In genomic region chr18:2642771-2643170, GRCh38 we compare ENCODE assay signal across 21 cellular contexts. TPM values are rescaled to one million over a fixed set of nuclear protein-coding genes. Genes with fewer than 3 reads are reported as not detected.
A peak's percentile ranks its signal among the peaks of the same experiment; 100 is the strongest.
DNase-seq lines count a peak whose midpoint lies in the region; ATAC-seq and TF ChIP-seq lines count a peak whose summit lies in the region.
"Had no signal": no experiment of that assay in that cellular context is flagged by ENCODE, and none has a peak within 500 bp of the region (broad histone marks: within the 10 kb centered on the region; RNA-seq: fewer than 3 reads in every experiment).

No MANE protein-coding gene starts in this region.

- CTCF ChIA-PET in activated CD4-positive, alpha-beta memory T cell treated with anti-CD3 and anti-CD28 coated beads for 36 hours (lab: Charles Lee), result interaction anchor here (0.7 to 1.6 kb wide), 2 partner anchors 13 to 51 kb away, joined by 5 read pairs; partner anchors contain the start of gene SMCHD1
- CTCF ChIA-PET in activated CD4-positive, alpha-beta memory T cell treated with anti-CD3 and anti-CD28 coated beads, Interleukin-2, amount 10 ng/mL, durations not matched to agents 7 days and 5 days (lab: Charles Lee), result interaction anchor here (0.7 to 1.2 kb wide), 3 partner anchors 11 to 53 kb away, joined by 3 to 4 read pairs (median 3); no protein-coding TSS in a partner anchor

- no peaks in the 10 kb centered on the region for H4K20me1 ChIP-seq in KMS-11 (ENCODE audit: insufficient read depth)

- no peak for DNase-seq in activated CD4-positive, alpha-beta memory T cell treated with anti-CD3 and anti-CD28 coated beads for 36 hours
- DNase-seq in activated CD4-positive, alpha-beta memory T cell treated with anti-CD3 and anti-CD28 coated beads, Interleukin-2, amount 10 ng/mL, durations not matched to agents 7 days and 5 days, result no peak
- DNase-seq in astrocyte of the spinal cord (ENCODE audit: low read depth, low spot score) (peak; percentile 39), glutamatergic neuron (no peak)
- no peak for DNase-seq in stimulated activated naive CD8-positive, alpha-beta T cell treated with anti-CD3 and anti-CD28 coated beads, Interleukin-15, amount 100 ng/mL, for 72 hours
- DNase-seq: activated T-cell treated with anti-CD3 and anti-CD28 coated beads, Interleukin-2, amount 50 U/mL, for 72 hours; body of pancreas; EL; head of caudate nucleus; NCI-H1105; NCI-H1930; NCI-H345; PC-3; psoas muscle; substantia nigra; upper lobe of left lung had no signal

- H3K36me3 ChIP-seq in KMS-11 (ENCODE audit: insufficient read depth), result no peaks in the 10 kb centered on the region
- H3K36me3 ChIP-seq: upper lobe of left lung had no signal

- peaks cover 3% of the 10 kb centered on the region for H3K9me3 Mint-ChIP-seq in activated CD4-positive, alpha-beta memory T cell treated with anti-CD3 and anti-CD28 coated beads for 36 hours
- H3K9me3 Mint-ChIP-seq in activated CD4-positive, alpha-beta memory T cell treated with anti-CD3 and anti-CD28 coated beads, Interleukin-2, amount 10 ng/mL, durations not matched to agents 7 days and 5 days, result peaks cover 5% of the 10 kb centered on the region
- H3K9me3 Mint-ChIP-seq in stimulated activated naive CD8-positive, alpha-beta T cell treated with anti-CD3 and anti-CD28 coated beads, Interleukin-15, amount 100 ng/mL, for 72 hours, result no peaks in the 10 kb centered on the region
- no peaks in the 10 kb centered on the region for H3K9me3 Mint-ChIP-seq in glutamatergic neuron (ENCODE audit: unreplicated experiment)
- H3K9me3 Mint-ChIP-seq: activated naive CD4-positive, alpha-beta T cell treated with anti-CD3 and anti-CD28 coated beads, Interleukin-2, amount 50 U/mL, for 24 hours had no signal

- no peaks in the 10 kb centered on the region for H3K79me2 ChIP-seq in KMS-11 (ENCODE audit: insufficient read depth, low read depth)

- peak overlapping the region; percentile 50 for H3K27ac Mint-ChIP-seq in activated CD4-positive, alpha-beta memory T cell treated with anti-CD3 and anti-CD28 coated beads for 36 hours
- H3K27ac Mint-ChIP-seq in activated CD4-positive, alpha-beta memory T cell treated with anti-CD3 and anti-CD28 coated beads, Interleukin-2, amount 10 ng/mL, durations not matched to agents 7 days and 5 days, result no peak overlapping the region
- H3K27ac Mint-ChIP-seq in stimulated activated naive CD8-positive, alpha-beta T cell treated with anti-CD3 and anti-CD28 coated beads, Interleukin-15, amount 100 ng/mL, for 72 hours, result no peak overlapping the region
- H3K27ac Mint-ChIP-seq in glutamatergic neuron (ENCODE audit: unreplicated experiment), result no peak overlapping the region

- no peak overlapping the region for H3K9ac ChIP-seq in KMS-11

- intact Hi-C loops in activated CD4-positive, alpha-beta memory T cell treated with anti-CD3 and anti-CD28 coated beads for 36 hours (cut with micrococcal nuclease), result loop anchor here (5.0 kb wide), 3 partner anchors 55 to 605 kb away; partner anchors contain the start of gene MYL12A

- in situ Hi-C loops in astrocyte of the spinal cord (cut with HindIII; ENCODE audit: low sequenced_read_pairs), result no loop called here

- H3K4me1 ChIP-seq in KMS-11 (ENCODE audit: low read depth, poor library complexity, severe bottlenecking), result peaks cover 79% of the 10 kb centered on the region
- H3K4me1 ChIP-seq: A549, body of pancreas, psoas muscle had no signal

- H3K36me3 Mint-ChIP-seq in activated CD4-positive, alpha-beta memory T cell treated with anti-CD3 and anti-CD28 coated beads for 36 hours, result peaks cover under 1% of the 10 kb centered on the region
- peaks cover 12% of the 10 kb centered on the region for H3K36me3 Mint-ChIP-seq in activated CD4-positive, alpha-beta memory T cell treated with anti-CD3 and anti-CD28 coated beads, Interleukin-2, amount 10 ng/mL, durations not matched to agents 7 days and 5 days (ENCODE audit: low read depth)
- no peaks in the 10 kb centered on the region for H3K36me3 Mint-ChIP-seq in glutamatergic neuron (ENCODE audit: unreplicated experiment)
- H3K36me3 Mint-ChIP-seq: activated naive CD4-positive, alpha-beta T cell treated with anti-CD3 and anti-CD28 coated beads, Interleukin-2, amount 50 U/mL, for 24 hours had no signal

- peaks cover 40% of the 10 kb centered on the region for H3K4me1 Mint-ChIP-seq in activated CD4-positive, alpha-beta memory T cell treated with anti-CD3 and anti-CD28 coated beads for 36 hours (ENCODE audit: low read depth)
- H3K4me1 Mint-ChIP-seq in activated CD4-positive, alpha-beta memory T cell treated with anti-CD3 and anti-CD28 coated beads, Interleukin-2, amount 10 ng/mL, durations not matched to agents 7 days and 5 days, result peaks cover 46% of the 10 kb centered on the region
- H3K4me1 Mint-ChIP-seq in stimulated activated naive CD8-positive, alpha-beta T cell treated with anti-CD3 and anti-CD28 coated beads, Interleukin-15, amount 100 ng/mL, for 72 hours, result peaks cover 40% of the 10 kb centered on the region
- H3K4me1 Mint-ChIP-seq in glutamatergic neuron (ENCODE audit: low read depth, unreplicated experiment), result no peaks in the 10 kb centered on the region

- H3K4me3 ChIP-seq in KMS-11 (IDR thresholded peaks at IDR 0.05; ENCODE audit: insufficient read depth, low read depth, low read length), result no peak overlapping the region
- H3K4me3 ChIP-seq in astrocyte of the spinal cord (ENCODE audit: low read depth, low read length), result no peak overlapping the region
- H3K4me3 ChIP-seq: A549, body of pancreas, psoas muscle, upper lobe of left lung had no signal

- H3K4me2 ChIP-seq in KMS-11, result peak overlapping the region; percentile 79
- H3K4me2 ChIP-seq: A549 had no signal

- H3K4me3 Mint-ChIP-seq in activated CD4-positive, alpha-beta memory T cell treated with anti-CD3 and anti-CD28 coated beads for 36 hours, result no peak overlapping the region
- H3K4me3 Mint-ChIP-seq in activated CD4-positive, alpha-beta memory T cell treated with anti-CD3 and anti-CD28 coated beads, Interleukin-2, amount 10 ng/mL, durations not matched to agents 7 days and 5 days, result no peak overlapping the region
- peak overlapping the region in 1 of 2 donors; percentile 9 for H3K4me3 Mint-ChIP-seq in stimulated activated naive CD8-positive, alpha-beta T cell treated with anti-CD3 and anti-CD28 coated beads, Interleukin-15, amount 100 ng/mL, for 72 hours
- H3K4me3 Mint-ChIP-seq in glutamatergic neuron (ENCODE audit: unreplicated experiment), result no peak overlapping the region
- H3K4me3 Mint-ChIP-seq: activated T-cell treated with anti-CD3 and anti-CD28 coated beads, Interleukin-2, amount 50 U/mL, for 72 hours had no signal

- TF ChIP-seq CTCF in KMS-11 (conservative IDR thresholded peaks at IDR 0.05; ENCODE audit: low read depth, low read length), result no peak
- TF ChIP-seq CTCF in astrocyte of the spinal cord (IDR thresholded peaks at IDR 0.05; ENCODE audit: low read depth, low read length), result no peak
- no peak for TF ChIP-seq CTCF in glutamatergic neuron (IDR thresholded peaks at IDR 0.05; ENCODE audit: partially characterized antibody, unreplicated experiment)

- H3K27me3 ChIP-seq in KMS-11 (ENCODE audit: insufficient read depth, low read depth), result no peaks in the 10 kb centered on the region
- H3K27me3 ChIP-seq: body of pancreas, upper lobe of left lung had no signal

- ATAC-seq in stimulated activated naive CD8-positive, alpha-beta T cell treated with anti-CD3 and anti-CD28 coated beads, Interleukin-15, amount 100 ng/mL, for 72 hours, result peak; percentile 21
- ATAC-seq in GM19455 (IDR thresholded peaks at IDR 0.05; ENCODE audit: unreplicated experiment) (no peak), HG03378 (IDR thresholded peaks at IDR 0.05; ENCODE audit: unreplicated experiment) (no peak)
- ATAC-seq: A549; activated T-cell treated with anti-CD3 and anti-CD28 coated beads, Interleukin-2, amount 50 U/mL, for 72 hours; body of pancreas; PC-3; psoas muscle had no signal

- POLR2A ChIA-PET in activated CD4-positive, alpha-beta memory T cell treated with anti-CD3 and anti-CD28 coated beads for 36 hours (lab: Charles Lee), result interaction anchor here (1.7 kb wide), 1 partner anchor 13 kb away, joined by 12 read pairs; the partner anchor contains the start of gene SMCHD1
- POLR2A ChIA-PET in activated CD4-positive, alpha-beta memory T cell treated with anti-CD3 and anti-CD28 coated beads, Interleukin-2, amount 10 ng/mL, durations not matched to agents 7 days and 5 days (lab: Charles Lee), result interaction anchor here (1.6 to 14.7 kb wide), 10 partner anchors 8 to 71 kb away, joined by 3 to 486 read pairs (median 10); partner anchors contain the start of genes METTL4, NDC80 and SMCHD1

- H3K27ac ChIP-seq in KMS-11, result peak overlapping the region; percentile 61; the same call in 1 of the 2 replicates
- H3K27ac ChIP-seq: A549, body of pancreas, psoas muscle had no signal

- H3K27me3 Mint-ChIP-seq in activated CD4-positive, alpha-beta memory T cell treated with anti-CD3 and anti-CD28 coated beads for 36 hours, result no peaks in the 10 kb centered on the region
- no peaks in the 10 kb centered on the region for H3K27me3 Mint-ChIP-seq in activated CD4-positive, alpha-beta memory T cell treated with anti-CD3 and anti-CD28 coated beads, Interleukin-2, amount 10 ng/mL, durations not matched to agents 7 days and 5 days
- no peaks in the 10 kb centered on the region for H3K27me3 Mint-ChIP-seq in stimulated activated naive CD8-positive, alpha-beta T cell treated with anti-CD3 and anti-CD28 coated beads, Interleukin-15, amount 100 ng/mL, for 72 hours
- H3K27me3 Mint-ChIP-seq in glutamatergic neuron (ENCODE audit: unreplicated experiment), result no peaks in the 10 kb centered on the region
- H3K27me3 Mint-ChIP-seq: activated naive CD4-positive, alpha-beta T cell treated with anti-CD3 and anti-CD28 coated beads, Interleukin-2, amount 50 U/mL, for 24 hours had no signal

- peak overlapping the region; percentile 19; the same call in 1 of the 2 replicates for H2AFZ ChIP-seq in KMS-11 (ENCODE audit: low read depth)

RNA-seq across cellular contexts. Expression of gene SMCHD1, which starts 12.8 kb away (rescaled TPM):
- total RNA-seq in activated CD4-positive, alpha-beta memory T cell treated with anti-CD3 and anti-CD28 coated beads for 36 hours, result 10 to 100 TPM; 86.0 to 94.5 TPM
- 100 to 1,000 TPM; 162 TPM for total RNA-seq in activated CD4-positive, alpha-beta memory T cell treated with anti-CD3 and anti-CD28 coated beads, Interleukin-2, amount 10 ng/mL, durations not matched to agents 7 days and 5 days
- 34.4 TPM for total RNA-seq in glutamatergic neuron (ENCODE audit: unreplicated experiment)
